In genomic region chr10:43197834-43198681, GRCh38 we compare ENCODE assay signal across 8 cellular contexts. TPM values are rescaled to one million over a fixed set of nuclear protein-coding genes. Genes with fewer than 3 reads are reported as not detected.
DNase-seq lines count a peak whose midpoint lies in the region; ATAC-seq and TF ChIP-seq lines count a peak whose summit lies in the region.

No MANE protein-coding gene starts in this region.

- CTCF ChIA-PET in PC-3 (lab: Charles Lee): no interaction called here

- DNase-seq in GM12864 (ENCODE audit: low read depth) (no peak), PC-3 (peak; percentile 49), germinal center (ENCODE audit: low spot score) (peak; percentile 43), hypothalamus (lab: John Stamatoyannopoulos, UW) (no peak), esophagus squamous epithelium (lab: John Stamatoyannopoulos, UW) (no peak)

- H3K79me2 ChIP-seq in PC-3 (ENCODE audit: low read length): no peaks in the 10 kb centered on the region

- peak; percentile 39; the same call in 1 of the 2 replicates for ATAC-seq in PC-3
- no peak for ATAC-seq in GM19463 (IDR thresholded peaks at IDR 0.05; ENCODE audit: unreplicated experiment)
- no peak for ATAC-seq in HG03108 (IDR thresholded peaks at IDR 0.05; ENCODE audit: unreplicated experiment)

- TF ChIP-seq CTCF in 22Rv1 (IDR thresholded peaks at IDR 0.05) (peak; percentile 59), GM12864 (IDR thresholded peaks at IDR 0.05; ENCODE audit: low read depth, low read length, missing control alignments) (peak; percentile 68), PC-3 (conservative IDR thresholded peaks at IDR 0.05; ENCODE audit: low read depth, low read length) (peak; percentile 71), esophagus squamous epithelium (IDR thresholded peaks at IDR 0.05) (peak in 1 of 6 experiments; percentile 16)

- POLR2A ChIA-PET in PC-3 (lab: Charles Lee; ENCODE audit: unreplicated experiment): no interaction called here

- intact Hi-C loops in PC-3 (cut with micrococcal nuclease) (no loop called here), esophagus squamous epithelium (cut with DNase I) (no loop called here)

- H3K27me3 ChIP-seq in PC-3 (ENCODE audit: low read length) (no peaks in the 10 kb centered on the region), esophagus squamous epithelium (no peaks in the 10 kb centered on the region)

- H3F3A ChIP-seq in PC-3 (ENCODE audit: low read length, unreplicated experiment): no peaks in the 10 kb centered on the region

- no peak overlapping the region for H3K9ac ChIP-seq in PC-3 (ENCODE audit: low read length)

- H4K20me1 ChIP-seq in PC-3 (ENCODE audit: low read length): no peaks in the 10 kb centered on the region

- H3K4me3 ChIP-seq in GM12864 (ENCODE audit: low read depth, low read length): no peak overlapping the region
- H3K4me3 ChIP-seq in PC-3 (ENCODE audit: low read length): no peak overlapping the region
- H3K4me3 ChIP-seq in esophagus squamous epithelium: no peak overlapping the region

- H3K4me2 ChIP-seq in PC-3 (ENCODE audit: low read length): no peak overlapping the region

- no peaks in the 10 kb centered on the region for H3K9me2 ChIP-seq in PC-3 (replicated peaks; ENCODE audit: low read length)

- WGBS in esophagus squamous epithelium, 2 donors: 40 to 86% methylated on average over 2 to 9 of the region's 15 CpGs

- H2AFZ ChIP-seq in PC-3 (ENCODE audit: low read length): peak overlapping the region; percentile 64; the same call in 1 of the 2 replicates

- BruUV-seq in PC-3 (replicated peaks; lab: Mats Ljungman, UMichigan): no TSS peak

- H3K4me1 ChIP-seq in PC-3 (ENCODE audit: insufficient read depth, low read length) (no peaks in the 10 kb centered on the region), esophagus squamous epithelium (peaks cover 10 to 17% (median 13%) of the 10 kb centered on the region in 3 donors)

- no peaks in the 10 kb centered on the region for H3K9me3 ChIP-seq in PC-3 (ENCODE audit: low read length)
- H3K9me3 ChIP-seq in esophagus squamous epithelium: no peaks in the 10 kb centered on the region

- TF ChIP-seq POLR2A in esophagus squamous epithelium (IDR thresholded peaks at IDR 0.05): no peak

- no peaks in the 10 kb centered on the region for H3K36me3 ChIP-seq in PC-3 (ENCODE audit: low read depth, low read length)
- H3K36me3 ChIP-seq in esophagus squamous epithelium: no peaks in the 10 kb centered on the region

- no peak overlapping the region for H3K27ac ChIP-seq in 22Rv1
- no peak overlapping the region for H3K27ac ChIP-seq in PC-3 (ENCODE audit: low read length)
- no peak overlapping the region for H3K27ac ChIP-seq in esophagus squamous epithelium

RNA-seq across cellular contexts. Expression of gene CSGALNACT2, which starts 59.8 kb away (rescaled TPM):
- 3.6 and 3.9 TPM in 2 replicates for total RNA-seq in PC-3 (2014; rRNA removed)
- 10 to 100 TPM in 1 of 4 donors, 1 to 10 TPM in 3; 2.8 to 18.5 (median 6.8) TPM for total RNA-seq in esophagus squamous epithelium

Comparison
In these comparisons a context has a peak if more than half of its experiments do, and no peak if none do; other contexts are left out.
1. DNase-seq: peak in PC-3 (single experiment) and germinal center (single experiment); none in GM12864 (single experiment), hypothalamus (0 of 51) and esophagus squamous epithelium (single experiment).